Comparison of ENCODE assay signal across 32 cellular contexts in genomic region chr6:152059909-152060308, GRCh38.
"Had no signal": no experiment of that assay in that cellular context is flagged by ENCODE, and none has a peak within 500 bp of the region (broad histone marks: within the 10 kb centered on the region; RNA-seq: fewer than 3 reads in every experiment).

No MANE protein-coding gene starts in this region.

- H3K9me3 ChIP-seq: adrenal gland, ascending aorta, body of pancreas, breast epithelium had no signal

- H3K4me3 ChIP-seq: adrenal gland, ascending aorta, body of pancreas, breast epithelium, cardiac muscle cell had no signal

- H3K4me1 ChIP-seq: body of pancreas, breast epithelium had no signal

- H3K27me3 ChIP-seq: adrenal gland, ascending aorta, body of pancreas, brain microvascular endothelial cell, breast epithelium, cardiac muscle cell had no signal

- H3K27ac ChIP-seq: adrenal gland, ascending aorta, body of pancreas, brain microvascular endothelial cell, breast epithelium, cardiac muscle cell had no signal

- H3K36me3 ChIP-seq: adrenal gland, ascending aorta, brain microvascular endothelial cell, breast epithelium, cardiac muscle cell had no signal

- DNase-seq: activated effector memory CD4-positive, alpha-beta T cell treated with anti-CD3 and anti-CD28 coated beads, Interleukin-2, amount 50 U/mL, for 16 hours; activated effector memory CD4-positive, alpha-beta T cell treated with Interleukin-2 at 50 U/mL for 16 hours; activated gamma-delta T cell; activated gamma-delta T cell treated with Interleukin-2 at 50 U/mL for 16 hours; activated naive CD4-positive, alpha-beta T cell; activated naive CD4-positive, alpha-beta T cell treated with anti-CD3 and anti-CD28 coated beads for 36 hours; activated naive CD4-positive, alpha-beta T cell treated with anti-CD3 and anti-CD28 coated beads, Interleukin-2, amount 10 ng/mL, durations not matched to agents 7 days and 5 days; activated naive CD4-positive, alpha-beta T cell treated with anti-CD3 and anti-CD28 coated beads, Interleukin-2, amount 50 U/mL, for 16 hours; activated naive CD4-positive, alpha-beta T cell treated with Interleukin-2 at 50 U/mL for 16 hours; activated naive CD8-positive, alpha-beta T cell treated with anti-CD3 and anti-CD28 coated beads for 36 hours; activated naive CD8-positive, alpha-beta T cell treated with anti-CD3 and anti-CD28 coated beads, Interleukin-2, amount 10 ng/mL, durations not matched to agents 7 days and 5 days; activated naive CD8-positive, alpha-beta T cell treated with anti-CD3 and anti-CD28 coated beads, Interleukin-2, amount 50 U/mL, for 24 hours; activated T-cell treated with anti-CD3 and anti-CD28 coated beads, Interleukin-2, amount 50 U/mL, for 1 hour; activated T-cell treated with anti-CD3 and anti-CD28 coated beads, Interleukin-2, amount 50 U/mL, for 24 hours; activated T-cell treated with anti-CD3 and anti-CD28 coated beads, Interleukin-2, amount 50 U/mL, for 4 hours; activated T-cell treated with anti-CD3 and anti-CD28 coated beads, Interleukin-2, amount 50 U/mL, for 48 hours; activated T-cell treated with anti-CD3 and anti-CD28 coated beads, Interleukin-2, amount 50 U/mL, for 72 hours; adrenal gland; amniotic stem cell; amygdala; anterior cingulate cortex; aorta; body of pancreas; brain microvascular endothelial cell; caudate nucleus; central memory CD4-positive, alpha-beta T cell; cerebellar nuclear complex had no signal

- FAIRE-seq: astrocyte, bronchial epithelial cell had no signal
